Comparison of ENCODE assay signal across 12 cellular contexts in genomic region chr7:121313220-121313792, GRCh38. TPM values are rescaled to one million over a fixed set of nuclear protein-coding genes. Genes with fewer than 3 reads are reported as not detected.
A peak's percentile ranks its signal among the peaks of the same experiment; 100 is the strongest.
DNase-seq lines count a peak whose midpoint lies in the region; ATAC-seq, FAIRE-seq and TF ChIP-seq lines count a peak whose summit lies in the region.
"Had no signal": no experiment of that assay in that cellular context is flagged by ENCODE, and none has a peak within 500 bp of the region (broad histone marks: within the 10 kb centered on the region; RNA-seq: fewer than 3 reads in every experiment).

No MANE protein-coding gene starts in this region.

- no peak for FAIRE-seq in astrocyte (lab: Jason Lieb, UNC)
- FAIRE-seq: GM12891 had no signal

- no peaks in the 10 kb centered on the region for H3K36me3 ChIP-seq in astrocyte (ENCODE audit: insufficient read depth, low read length)

- H3K27ac Mint-ChIP-seq in astrocyte (ENCODE audit: unreplicated experiment) (no peak overlapping the region), osteocyte (ENCODE audit: unreplicated experiment) (peak overlapping the region; percentile 72)
- H3K27ac Mint-ChIP-seq: activated CD4-positive, alpha-beta T cell treated with anti-CD3 and anti-CD28 coated beads, Interleukin-2, amount 10 ng/mL, durations not matched to agents 24 days and 14 days had no signal

- peaks cover 14% of the 10 kb centered on the region for H3K27me3 Mint-ChIP-seq in astrocyte (ENCODE audit: low read depth, unreplicated experiment)
- H3K27me3 Mint-ChIP-seq in osteocyte (ENCODE audit: unreplicated experiment), result no peaks in the 10 kb centered on the region

- H3K4me1 Mint-ChIP-seq in astrocyte (ENCODE audit: low read depth, unreplicated experiment) (peaks cover 3% of the 10 kb centered on the region), osteocyte (ENCODE audit: unreplicated experiment) (peaks cover 21% of the 10 kb centered on the region)
- H3K4me1 Mint-ChIP-seq: activated CD4-positive, alpha-beta T cell treated with anti-CD3 and anti-CD28 coated beads, Interleukin-2, amount 10 ng/mL, durations not matched to agents 24 days and 14 days had no signal

- no peaks in the 10 kb centered on the region for H3K79me2 ChIP-seq in astrocyte (ENCODE audit: insufficient read depth, low read length)

- H3K9ac ChIP-seq in astrocyte (ENCODE audit: low read length), result no peak overlapping the region

- ATAC-seq in HG03175 (IDR thresholded peaks at IDR 0.05; ENCODE audit: unreplicated experiment), result peak; percentile 2
- no peak for ATAC-seq in Right ventricle myocardium inferior
- ATAC-seq: left cardiac atrium had no signal

- no peak for TF ChIP-seq CTCF in astrocyte (IDR thresholded peaks at IDR 0.05; ENCODE audit: insufficient read depth, low read depth, low read length)
- no peak for TF ChIP-seq CTCF in osteocyte (IDR thresholded peaks at IDR 0.05)

- H3K36me3 Mint-ChIP-seq in astrocyte (ENCODE audit: low read depth, unreplicated experiment) (peaks cover 2% of the 10 kb centered on the region), osteocyte (ENCODE audit: unreplicated experiment) (no peaks in the 10 kb centered on the region)

- H3K4me3 Mint-ChIP-seq in astrocyte (ENCODE audit: unreplicated experiment) (no peak overlapping the region), osteocyte (ENCODE audit: unreplicated experiment) (peak overlapping the region; percentile 22)
- H3K4me3 Mint-ChIP-seq: activated CD4-positive, alpha-beta T cell treated with anti-CD3 and anti-CD28 coated beads, Interleukin-2, amount 10 ng/mL, durations not matched to agents 24 days and 14 days had no signal

- no peak overlapping the region for H2AFZ ChIP-seq in astrocyte (ENCODE audit: low read depth, low read length)

- intact Hi-C loops in Right ventricle myocardium inferior (cut with DNase I), result no loop called here

- no peak overlapping the region for H3K4me3 ChIP-seq in astrocyte (ENCODE audit: insufficient read depth, low read depth, low read length)

- H4K20me1 ChIP-seq in astrocyte (ENCODE audit: insufficient read depth, low read length), result no peaks in the 10 kb centered on the region

- H3K9me3 ChIP-seq in astrocyte (ENCODE audit: insufficient read depth, low read depth, low read length), result no peaks in the 10 kb centered on the region

- H3K9me3 Mint-ChIP-seq in astrocyte (ENCODE audit: unreplicated experiment) (peaks cover 6% of the 10 kb centered on the region), osteocyte (ENCODE audit: unreplicated experiment) (peaks cover 17% of the 10 kb centered on the region)
- H3K9me3 Mint-ChIP-seq: activated CD4-positive, alpha-beta T cell treated with anti-CD3 and anti-CD28 coated beads, Interleukin-2, amount 10 ng/mL, durations not matched to agents 24 days and 14 days had no signal

- peak overlapping the region; percentile 7 for H3K4me2 ChIP-seq in astrocyte (ENCODE audit: low read length)

- DNase-seq in ELR (ENCODE audit: low read depth) (peak; percentile 50), astrocyte (ENCODE audit: low read depth) (no peak), osteocyte (ENCODE audit: extremely low spot score, unreplicated experiment) (no peak), Right ventricle myocardium inferior (ENCODE audit: missing footprints) (no peak), HT-29 (ENCODE audit: low spot score) (no peak), nucleus accumbens (lab: John Stamatoyannopoulos, UW) (no peak)
- no peak for DNase-seq in stimulated activated CD4-positive, alpha-beta T cell treated with anti-CD3 and anti-CD28 coated beads, Interleukin-12 subunit alpha, Interleukin-12 subunit beta, amount 100 ng/mL, for 4 hours
- DNase-seq: activated CD4-positive, alpha-beta T cell treated with anti-CD3 and anti-CD28 coated beads, Interleukin-2, amount 10 ng/mL, durations not matched to agents 24 days and 14 days; left cardiac atrium had no signal

- H3K27ac ChIP-seq in astrocyte (ENCODE audit: low read depth, low read length), result no peak overlapping the region

- H3K27me3 ChIP-seq in astrocyte (ENCODE audit: insufficient read depth, low read length), result no peaks in the 10 kb centered on the region

- no peaks in the 10 kb centered on the region for H3K4me1 ChIP-seq in astrocyte (ENCODE audit: insufficient read depth, low read length)

RNA-seq across cellular contexts. Expression of gene WNT16, which starts 15.5 kb away (rescaled TPM):
- 0.07 TPM in 1 of 2 replicates, not detected in the other for total RNA-seq in astrocyte
- total RNA-seq in osteocyte, result 0.26 and 0.81 TPM in 2 replicates
- total RNA-seq in Right ventricle myocardium inferior, result not detected
- not detected in 2 replicates for total RNA-seq in HT-29 (2014; rRNA removed; shearing (Covaris generic))
- total RNA-seq: activated CD4-positive, alpha-beta T cell treated with anti-CD3 and anti-CD28 coated beads, Interleukin-2, amount 10 ng/mL, durations not matched to agents 24 days and 14 days; left cardiac atrium; omental fat pad had no signal
